In genomic region chr7:50266893-50267386, GRCh38 we compare ENCODE assay signal across 1 cellular context.
TF ChIP-seq lines count a peak whose summit lies in the region.

No MANE protein-coding gene starts in this region.

TF ChIP-seq in GM12878, 131 proteins besides CTCF, POLR2A, EP300 and RAD21 (continued from another document and continues in another):
- TF ChIP-seq CEBPZ (IDR thresholded peaks at IDR 0.05; ENCODE audit: low read depth, low read length): no peak
- no peak for TF ChIP-seq MYC (IDR thresholded peaks at IDR 0.05; ENCODE audit: insufficient read depth, insufficient read length, insufficient replicate concordance, low read length, severe bottlenecking)
- peak; percentile 85 for TF ChIP-seq FOXM1 (IDR thresholded peaks at IDR 0.05; ENCODE audit: low read depth, low read length)
- TF ChIP-seq E2F8 (IDR thresholded peaks at IDR 0.05; ENCODE audit: low read depth, partially characterized antibody): no peak
- peak; percentile 82 for TF ChIP-seq YY1 (IDR thresholded peaks at IDR 0.05; ENCODE audit: low read depth, low read length)
- no peak for TF ChIP-seq NFXL1 (IDR thresholded peaks at IDR 0.05; ENCODE audit: borderline replicate concordance)
- TF ChIP-seq RELB (IDR thresholded peaks at IDR 0.05; ENCODE audit: low read depth): peak; percentile 60; the same call in 1 of the 2 replicates
- TF ChIP-seq REST (IDR thresholded peaks at IDR 0.05; ENCODE audit: low read depth, low read length): no peak
- TF ChIP-seq ZZZ3 (IDR thresholded peaks at IDR 0.05; ENCODE audit: control insufficient read depth, insufficient read length, low read depth): no peak
- TF ChIP-seq KAT2A (conservative IDR thresholded peaks at IDR 0.05; ENCODE audit: control insufficient read depth, low read depth, low read length): no peak
- TF ChIP-seq NR2C1 (IDR thresholded peaks at IDR 0.05): no peak
- no peak for TF ChIP-seq KDM1A (IDR thresholded peaks at IDR 0.05; ENCODE audit: borderline replicate concordance)
- no peak for TF ChIP-seq HCFC1 (IDR thresholded peaks at IDR 0.05; ENCODE audit: low read length)
- TF ChIP-seq IKZF2 (IDR thresholded peaks at IDR 0.05): peak; percentile 78 to 79; a peak in 3 of 4 replicates
- TF ChIP-seq SREBF2 (IDR thresholded peaks at IDR 0.05; ENCODE audit: low read length): no peak
- no peak for TF ChIP-seq CUX1 (IDR thresholded peaks at IDR 0.05; ENCODE audit: insufficient replicate concordance, low read depth, low read length)
- peak; percentile 46; the same call in 1 of the 2 replicates for TF ChIP-seq BCL11A (IDR thresholded peaks at IDR 0.05; ENCODE audit: low read depth, low read length)
- TF ChIP-seq USF1 (IDR thresholded peaks at IDR 0.05; ENCODE audit: borderline replicate concordance, extremely low read length, insufficient read depth, low read depth, low read length): no peak
- no peak for TF ChIP-seq ZBTB11 (CRISPR knock-in tag; IDR thresholded peaks at IDR 0.05)
- no peak for TF ChIP-seq RELA (IDR thresholded peaks at IDR 0.05; ENCODE audit: borderline replicate concordance, partially characterized antibody)
- no peak for TF ChIP-seq PBX3 (IDR thresholded peaks at IDR 0.05; ENCODE audit: insufficient replicate concordance, low read depth, low read length)
